ENCODE assay signal across 8 cellular contexts in genomic region chrX:14673764-14674163, GRCh38.
DNase-seq lines count a peak whose midpoint lies in the region; ATAC-seq, FAIRE-seq and TF ChIP-seq lines count a peak whose summit lies in the region.

No MANE protein-coding gene starts in this region.

- 49% methylated on average over 4 of the region's 4 CpGs for WGBS in prostate gland

- TF ChIP-seq CTCF in HFFc6 (IDR thresholded peaks at IDR 0.05) = no peak
- TF ChIP-seq CTCF in NB4 (IDR thresholded peaks at IDR 0.05; ENCODE audit: low read depth, low read length) = no peak
- TF ChIP-seq CTCF in chondrocyte (IDR thresholded peaks at IDR 0.05) = no peak
- no peak for TF ChIP-seq CTCF in prostate gland (IDR thresholded peaks at IDR 0.05)

- no peaks in the 10 kb centered on the region for H3K36me3 Mint-ChIP-seq in HFFc6 (ENCODE audit: low read depth)
- H3K36me3 Mint-ChIP-seq in chondrocyte (ENCODE audit: low read depth) = no peaks in the 10 kb centered on the region
- no peaks in the 10 kb centered on the region for H3K36me3 Mint-ChIP-seq in stimulated activated memory B cell treated with anti-CD40 and anti-IgM and Interleukin-4, amounts not matched to agents 10 μg/mL and 1 μg/mL and 100 μg/mL, for 72 hours

- H3K4me3 ChIP-seq in NB4 (ENCODE audit: low read depth, low read length) = no peak overlapping the region
- no peak overlapping the region for H3K4me3 ChIP-seq in prostate gland

- H3K4me1 Mint-ChIP-seq in HFFc6 (ENCODE audit: low read depth) = peaks cover 27% of the 10 kb centered on the region
- H3K4me1 Mint-ChIP-seq in chondrocyte (ENCODE audit: low read depth) = peaks cover 16% of the 10 kb centered on the region
- H3K4me1 Mint-ChIP-seq in stimulated activated memory B cell treated with anti-CD40 and anti-IgM and Interleukin-4, amounts not matched to agents 10 μg/mL and 1 μg/mL and 100 μg/mL, for 72 hours = peaks cover 38% of the 10 kb centered on the region

- H3K27ac Mint-ChIP-seq in HFFc6 (peak overlapping the region; percentile 4; the same call in 1 of the 2 replicates), chondrocyte (ENCODE audit: unreplicated experiment) (peak overlapping the region; percentile 76)
- H3K27ac Mint-ChIP-seq in stimulated activated memory B cell treated with anti-CD40 and anti-IgM and Interleukin-4, amounts not matched to agents 10 μg/mL and 1 μg/mL and 100 μg/mL, for 72 hours = peak overlapping the region; percentile 61

- intact Hi-C loops in prostate gland (cut with DNase I) = no loop called here

- no peaks in the 10 kb centered on the region for H3K36me3 ChIP-seq in prostate gland

- H3K27ac ChIP-seq in prostate gland = no peak overlapping the region

- peak; percentile 89 for FAIRE-seq in GM12892 (lab: Jason Lieb, UNC)

- H3K9me3 Mint-ChIP-seq in HFFc6 = no peaks in the 10 kb centered on the region
- H3K9me3 Mint-ChIP-seq in chondrocyte (ENCODE audit: low read depth) = peaks cover 11% of the 10 kb centered on the region
- peaks cover 3% of the 10 kb centered on the region for H3K9me3 Mint-ChIP-seq in stimulated activated memory B cell treated with anti-CD40 and anti-IgM and Interleukin-4, amounts not matched to agents 10 μg/mL and 1 μg/mL and 100 μg/mL, for 72 hours

- H3K27me3 Mint-ChIP-seq in HFFc6 (ENCODE audit: insufficient read depth) (no peaks in the 10 kb centered on the region), chondrocyte (ENCODE audit: low read depth) (no peaks in the 10 kb centered on the region)
- no peaks in the 10 kb centered on the region for H3K27me3 Mint-ChIP-seq in stimulated activated memory B cell treated with anti-CD40 and anti-IgM and Interleukin-4, amounts not matched to agents 10 μg/mL and 1 μg/mL and 100 μg/mL, for 72 hours

- TF ChIP-seq POLR2A in GM12892 (IDR thresholded peaks at IDR 0.05; ENCODE audit: low read depth, low read length) (no peak), NB4 (IDR thresholded peaks at IDR 0.05; ENCODE audit: extremely low read depth, insufficient read length) (no peak), prostate gland (IDR thresholded peaks at IDR 0.05) (no peak)

- no peaks in the 10 kb centered on the region for H3K9me3 ChIP-seq in prostate gland

- H3K4me3 Mint-ChIP-seq in HFFc6 = no peak overlapping the region
- no peak overlapping the region for H3K4me3 Mint-ChIP-seq in chondrocyte (ENCODE audit: unreplicated experiment)
- H3K4me3 Mint-ChIP-seq in stimulated activated memory B cell treated with anti-CD40 and anti-IgM and Interleukin-4, amounts not matched to agents 10 μg/mL and 1 μg/mL and 100 μg/mL, for 72 hours = no peak overlapping the region

- ATAC-seq in stimulated activated memory B cell treated with anti-CD40 and anti-IgM and Interleukin-4, amounts not matched to agents 10 μg/mL and 1 μg/mL and 100 μg/mL, for 72 hours = peak; percentile 94

- DNase-seq in A172 (ENCODE audit: low spot score) (peak; percentile 87), GM12892 (ENCODE audit: insufficient read length) (no peak), HFFc6 (peak; percentile 84), NB4 (ENCODE audit: low read depth) (peak; percentile 7), chondrocyte (ENCODE audit: low spot score) (no peak), prostate gland (ENCODE audit: low spot score) (no peak), amygdala (lab: John Stamatoyannopoulos, UW) (no peak)

- H3K27me3 ChIP-seq in prostate gland (replicated peaks; ENCODE audit: insufficient read depth) = no peaks in the 10 kb centered on the region

- H3K4me1 ChIP-seq in prostate gland (replicated peaks) = no peaks in the 10 kb centered on the region

Comparison
In these comparisons a context has a peak if more than half of its experiments do, and no peak if none do; other contexts are left out.
1. DNase-seq: peak in A172 (single experiment), HFFc6 (single experiment) and NB4 (single experiment); none in GM12892 (single experiment), chondrocyte (single experiment), prostate gland (single experiment) and amygdala (0 of 56).
2. H3K27ac Mint-ChIP-seq: peak in every context shown above with its lines; median percentile 76 in chondrocyte; 61 in stimulated activated memory B cell treated with anti-CD40 and anti-IgM and Interleukin-4, amounts not matched to agents 10 μg/mL and 1 μg/mL and 100 μg/mL, for 72 hours; 4 in HFFc6.